8 cellular contexts compared by ENCODE assay signal in the genomic region with DNA sequence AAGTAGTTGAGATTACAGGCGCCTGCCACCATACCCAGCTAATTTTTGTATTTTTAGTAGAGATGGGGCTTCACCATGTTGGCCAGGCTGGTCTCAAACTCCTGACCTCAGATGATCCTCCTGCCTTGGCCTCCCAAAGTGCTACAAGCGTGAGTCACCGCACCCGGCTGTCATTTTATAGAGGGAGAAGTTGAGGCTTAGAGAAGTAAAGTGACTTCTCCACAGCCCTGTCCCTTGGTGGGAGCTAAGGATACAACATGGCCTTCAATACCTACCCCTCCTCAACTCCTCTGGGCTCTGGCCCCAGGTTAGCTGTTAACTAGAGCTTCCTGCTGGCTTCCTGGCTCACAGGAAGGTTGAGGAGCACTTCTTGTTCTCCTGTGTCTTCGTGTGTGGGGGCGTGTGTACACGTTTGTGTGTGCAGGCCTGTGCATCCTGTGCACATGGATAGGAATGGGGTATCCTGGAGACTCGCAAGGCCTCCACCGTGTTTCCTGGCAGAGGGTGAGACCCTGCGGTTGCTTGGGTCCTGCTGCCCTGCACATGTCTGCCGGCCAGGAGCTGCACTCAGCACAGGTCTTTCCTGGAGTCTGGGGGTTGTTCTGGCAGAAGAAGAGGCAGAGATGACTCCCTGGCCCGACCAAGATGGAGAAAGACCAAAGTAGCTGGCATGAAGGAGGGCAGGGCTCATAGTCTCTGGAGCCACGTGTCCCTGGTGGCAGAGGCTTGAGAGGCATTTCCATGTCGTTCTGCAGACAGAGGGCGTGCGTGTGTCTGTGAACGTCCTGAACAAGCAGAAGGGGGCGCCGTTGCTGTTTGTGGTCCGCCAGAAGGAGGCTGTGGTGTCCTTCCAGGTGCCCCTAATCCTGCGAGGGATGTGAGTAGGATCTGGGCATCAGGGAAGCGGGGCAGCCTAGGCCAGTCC. TPM values are rescaled to one million over a fixed set of nuclear protein-coding genes. Genes with fewer than 3 reads are reported as not detected.
DNase-seq lines count a peak whose midpoint lies in the region; ATAC-seq and TF ChIP-seq lines count a peak whose summit lies in the region.

No MANE protein-coding gene starts in this region.

- no peak overlapping the region for H2BK5ac ChIP-seq in trophoblast cell (ENCODE audit: low read depth, low read length, poor library complexity)

- H3K4me1 Mint-ChIP-seq in CD4-positive, CD25-positive, alpha-beta regulatory T cell: peaks cover 13 to 39% (median 25%) of the 10 kb centered on the region in 4 donors
- peaks cover 30% of the 10 kb centered on the region for H3K4me1 Mint-ChIP-seq in activated naive CD4-positive, alpha-beta T cell treated with anti-CD3 and anti-CD28 coated beads, Interleukin-2, amount 10 ng/mL, durations not matched to agents 7 days and 5 days

- intact Hi-C loops in head of caudate nucleus (cut with DNase I): loop anchor here (2.0 kb wide), 1 partner anchor 46 kb away; no protein-coding TSS in a partner anchor
- intact Hi-C loops in uterus (cut with DNase I; ENCODE audit: low total_unique reads): loop anchor here (5.0 kb wide), 1 partner anchor 46 kb away; no protein-coding TSS in a partner anchor

- no peak overlapping the region for H3K27ac ChIP-seq in CD4-positive, CD25-positive, alpha-beta regulatory T cell (ENCODE audit: insufficient read depth, low read length, poor library complexity, severe bottlenecking)
- peak overlapping the region in 2 of 4 donors; percentile 19 to 38 for H3K27ac ChIP-seq in Peyer's patch
- no peak overlapping the region for H3K27ac ChIP-seq in trophoblast cell (ENCODE audit: low read depth, low read length)
- H3K27ac ChIP-seq in uterus: peak overlapping the region; percentile 17 to 42

- H4K91ac ChIP-seq in trophoblast cell (ENCODE audit: low read depth, low read length): no peak overlapping the region

- DNase-seq in CD4-positive, CD25-positive, alpha-beta regulatory T cell: peak; percentile 38 to 81 (median 49)
- DNase-seq in H4 (ENCODE audit: low spot score) (peak; percentile 48), Peyer's patch (peak; percentile 83 to 90 (median 83)), head of caudate nucleus (peak; percentile 67 to 93 (median 84)), trophoblast cell (peak in 1 of 2 donors; percentile 56), uterus (peak; percentile 73 to 85)
- DNase-seq in activated naive CD4-positive, alpha-beta T cell treated with anti-CD3 and anti-CD28 coated beads, Interleukin-2, amount 10 ng/mL, durations not matched to agents 7 days and 5 days: peak; percentile 79

- H3K27me3 Mint-ChIP-seq in CD4-positive, CD25-positive, alpha-beta regulatory T cell: no peaks in the 10 kb centered on the region
- no peaks in the 10 kb centered on the region for H3K27me3 Mint-ChIP-seq in activated naive CD4-positive, alpha-beta T cell treated with anti-CD3 and anti-CD28 coated beads, Interleukin-2, amount 10 ng/mL, durations not matched to agents 7 days and 5 days

- no peak overlapping the region for H3K4me2 ChIP-seq in trophoblast cell (ENCODE audit: low read length)

- no peak overlapping the region for H4K8ac ChIP-seq in trophoblast cell (ENCODE audit: low read depth, low read length)

- H3K9me3 Mint-ChIP-seq in CD4-positive, CD25-positive, alpha-beta regulatory T cell: no peaks in the 10 kb centered on the region
- no peaks in the 10 kb centered on the region for H3K9me3 Mint-ChIP-seq in activated naive CD4-positive, alpha-beta T cell treated with anti-CD3 and anti-CD28 coated beads, Interleukin-2, amount 10 ng/mL, durations not matched to agents 7 days and 5 days

- CTCF ChIA-PET in activated naive CD4-positive, alpha-beta T cell treated with anti-CD3 and anti-CD28 coated beads, Interleukin-2, amount 10 ng/mL, durations not matched to agents 7 days and 5 days (lab: Charles Lee): interaction anchor here (0.6 to 6.1 kb wide), 21 partner anchors 9 to 1748 kb away, joined by 3 to 111 read pairs (median 4); a partner anchor contains a TSS

- no peak overlapping the region for H3K23ac ChIP-seq in trophoblast cell (ENCODE audit: low read length)

- H3K36me3 Mint-ChIP-seq in CD4-positive, CD25-positive, alpha-beta regulatory T cell: peaks cover 9% of the 10 kb centered on the region
- peaks cover 2% of the 10 kb centered on the region for H3K36me3 Mint-ChIP-seq in activated naive CD4-positive, alpha-beta T cell treated with anti-CD3 and anti-CD28 coated beads, Interleukin-2, amount 10 ng/mL, durations not matched to agents 7 days and 5 days

- no peak overlapping the region for H3K9ac ChIP-seq in trophoblast cell (ENCODE audit: low read length)

- H2AFZ ChIP-seq in trophoblast cell (ENCODE audit: insufficient read depth, low read length, poor library complexity): no peak overlapping the region

- peaks cover 10% of the 10 kb centered on the region for H3K36me3 ChIP-seq in CD4-positive, CD25-positive, alpha-beta regulatory T cell (ENCODE audit: control insufficient read depth, insufficient read depth, low read length)
- H3K36me3 ChIP-seq in Peyer's patch (peaks cover 0 to 34% (median 0%) of the 10 kb centered on the region in 3 donors), trophoblast cell (ENCODE audit: control insufficient read depth in 1 of 2, insufficient read depth in 2 of 2, low read length in 2 of 2) (peaks cover 12 to 19% of the 10 kb centered on the region in 2 experiments), uterus (no peaks in the 10 kb centered on the region)

- no peak overlapping the region for H3K4ac ChIP-seq in trophoblast cell (ENCODE audit: low read depth, low read length)

- no peak overlapping the region for H3K14ac ChIP-seq in trophoblast cell (ENCODE audit: low read length)

- TF ChIP-seq POLR2A in Peyer's patch (IDR thresholded peaks at IDR 0.05): no peak
- TF ChIP-seq POLR2A in uterus (IDR thresholded peaks at IDR 0.05): no peak

- H2BK120ac ChIP-seq in trophoblast cell (ENCODE audit: insufficient read depth, low read length, poor library complexity): no peak overlapping the region

- no peaks in the 10 kb centered on the region for H3K9me3 ChIP-seq in CD4-positive, CD25-positive, alpha-beta regulatory T cell (ENCODE audit: control insufficient read depth in 2 of 2, low read length in 2 of 2)
- H3K9me3 ChIP-seq in Peyer's patch (no peaks in the 10 kb centered on the region), trophoblast cell (ENCODE audit: insufficient read depth, low read depth, low read length) (peaks cover 2% of the 10 kb centered on the region), uterus (no peaks in the 10 kb centered on the region)

- no peak overlapping the region for H2BK12ac ChIP-seq in trophoblast cell (ENCODE audit: low read length)

- H3K18ac ChIP-seq in trophoblast cell (ENCODE audit: low read length): peak overlapping the region; percentile 80

- no peak overlapping the region for H4K12ac ChIP-seq in trophoblast cell (ENCODE audit: low read depth, low read length)

- peaks cover 27% of the 10 kb centered on the region for H3K4me1 ChIP-seq in CD4-positive, CD25-positive, alpha-beta regulatory T cell (ENCODE audit: control insufficient read depth, insufficient read depth, low read length, poor library complexity, severe bottlenecking)
- H3K4me1 ChIP-seq in Peyer's patch (peaks cover 4 to 33% (median 9%) of the 10 kb centered on the region in 4 donors), trophoblast cell (ENCODE audit: control insufficient read depth in 1 of 2, insufficient read depth in 2 of 2, low read length in 2 of 2) (peaks cover 9 to 12% of the 10 kb centered on the region in 2 experiments), uterus (peaks cover 5 to 10% of the 10 kb centered on the region in 2 donors)

- peak overlapping the region; percentile 0 for H3K4me3 ChIP-seq in CD4-positive, CD25-positive, alpha-beta regulatory T cell (ENCODE audit: low read depth, low read length)
- H3K4me3 ChIP-seq in Peyer's patch (peak overlapping the region in 2 of 4 donors; percentile 2 to 95), trophoblast cell (ENCODE audit: low read depth, low read length) (no peak overlapping the region), uterus (peak overlapping the region in 1 of 2 donors; percentile 23)

- H3K79me2 ChIP-seq in trophoblast cell (ENCODE audit: control insufficient read depth, insufficient read depth, low read length, poor library complexity): peaks cover 4% of the 10 kb centered on the region

- H3K79me1 ChIP-seq in trophoblast cell (ENCODE audit: low read length): peaks cover 8% of the 10 kb centered on the region

- TF ChIP-seq CTCF in Peyer's patch (IDR thresholded peaks at IDR 0.05) (peak; percentile 30 to 92 (median 78)), uterus (IDR thresholded peaks at IDR 0.05) (peak; percentile 58 to 81 (median 72))

- peak overlapping the region in 2 of 3 donors; percentile 96 to 97 for H3K27ac Mint-ChIP-seq in CD4-positive, CD25-positive, alpha-beta regulatory T cell
- peak overlapping the region; percentile 87 for H3K27ac Mint-ChIP-seq in activated naive CD4-positive, alpha-beta T cell treated with anti-CD3 and anti-CD28 coated beads, Interleukin-2, amount 10 ng/mL, durations not matched to agents 7 days and 5 days

- peak; percentile 25 to 40 for ATAC-seq in CD4-positive, CD25-positive, alpha-beta regulatory T cell (ENCODE audit: low read depth in 2 of 2)
- no peak for ATAC-seq in HG03520 (IDR thresholded peaks at IDR 0.05; ENCODE audit: unreplicated experiment)

- H3K27me3 ChIP-seq in CD4-positive, CD25-positive, alpha-beta regulatory T cell (ENCODE audit: control insufficient read depth, insufficient read depth, low read length): no peaks in the 10 kb centered on the region
- no peaks in the 10 kb centered on the region for H3K27me3 ChIP-seq in Peyer's patch
- no peaks in the 10 kb centered on the region for H3K27me3 ChIP-seq in trophoblast cell (ENCODE audit: insufficient read depth, low read length)
- no peaks in the 10 kb centered on the region for H3K27me3 ChIP-seq in uterus

- WGBS in trophoblast cell (ENCODE audit: extremely low coverage, insufficient coverage, insufficient read length): no CpG with 5 or more reads among the region's 22 CpGs

- peak overlapping the region; percentile 96 to 98 (median 96) for H3K4me3 Mint-ChIP-seq in CD4-positive, CD25-positive, alpha-beta regulatory T cell
- H3K4me3 Mint-ChIP-seq in activated naive CD4-positive, alpha-beta T cell treated with anti-CD3 and anti-CD28 coated beads, Interleukin-2, amount 10 ng/mL, durations not matched to agents 7 days and 5 days: peak overlapping the region; percentile 93

- H2AK5ac ChIP-seq in trophoblast cell (ENCODE audit: low read length): peak overlapping the region; percentile 30

RNA-seq across cellular contexts. Expression of a gene that starts 2.4 kb away (rescaled TPM):
- total RNA-seq in CD4-positive, CD25-positive, alpha-beta regulatory T cell: 129 TPM
- 1 to 10 TPM; 2.5 to 5.9 (median 4.6) TPM for polyA plus RNA-seq in CD4-positive, CD25-positive, alpha-beta regulatory T cell
- total RNA-seq in H4 (2014; rRNA removed; shearing (Covaris generic)): 10.8 and 13.5 TPM in 2 replicates
- total RNA-seq in Peyer's patch (100 to 1,000 TPM in 3 of 4 donors, 10 to 100 TPM in 1; 69.3 to 201 (median 162) TPM), uterus (10 to 100 TPM in 3 of 4 donors, 1 to 10 TPM in 1; 6.4 to 91.3 (median 28.7) TPM)
- 23.4 and 25.7 TPM in 2 replicates for polyA plus RNA-seq in trophoblast cell (2013)

RNA-seq across cellular contexts. Expression of a gene that starts 18.2 kb away (rescaled TPM):
- total RNA-seq in CD4-positive, CD25-positive, alpha-beta regulatory T cell: 11.7 TPM
- polyA plus RNA-seq in CD4-positive, CD25-positive, alpha-beta regulatory T cell: 1 to 10 TPM in 1 of 4 donors, under 1 TPM in 3; 0.25 to 1.3 (median 0.64) TPM
- 20.8 and 36.0 TPM in 2 replicates for total RNA-seq in H4 (2014; rRNA removed; shearing (Covaris generic))
- total RNA-seq in Peyer's patch (100 to 1,000 TPM; 110 to 361 (median 254) TPM), uterus (1,000 to 10,000 TPM; 1,588 to 9,854 (median 3,936) TPM)
- 876 and 888 TPM in 2 replicates for polyA plus RNA-seq in trophoblast cell (2013)

RNA-seq across cellular contexts. Expression of a gene that starts 36.8 kb away (rescaled TPM):
- total RNA-seq in CD4-positive, CD25-positive, alpha-beta regulatory T cell: 43.3 TPM
- 10 to 100 TPM; 15.0 to 24.1 (median 16.9) TPM for polyA plus RNA-seq in CD4-positive, CD25-positive, alpha-beta regulatory T cell
- total RNA-seq in H4 (2014; rRNA removed; shearing (Covaris generic)): 103 and 108 TPM in 2 replicates
- total RNA-seq in Peyer's patch (10 to 100 TPM; 45.4 to 96.2 (median 66.9) TPM), uterus (100 to 1,000 TPM in 3 of 4 donors, 10 to 100 TPM in 1; 62.8 to 154 (median 128) TPM)
- polyA plus RNA-seq in trophoblast cell (2013): 59.1 and 59.3 TPM in 2 replicates

RNA-seq across cellular contexts. Expression of a gene that starts 51.0 kb away (rescaled TPM):
- total RNA-seq in CD4-positive, CD25-positive, alpha-beta regulatory T cell: 478 TPM
- 10 to 100 TPM; 55.0 to 76.1 (median 63.4) TPM for polyA plus RNA-seq in CD4-positive, CD25-positive, alpha-beta regulatory T cell
- total RNA-seq in H4 (2014; rRNA removed; shearing (Covaris generic)): 14.1 and 18.1 TPM in 2 replicates
- 100 to 1,000 TPM; 136 to 244 (median 171) TPM for total RNA-seq in Peyer's patch
- polyA plus RNA-seq in trophoblast cell (2013): 23.8 TPM in 2 replicates
- total RNA-seq in uterus: 10 to 100 TPM; 23.3 to 78.9 (median 35.3) TPM

RNA-seq across cellular contexts. Expression of a gene that starts 51.5 kb away (rescaled TPM):
- 54.6 TPM for total RNA-seq in CD4-positive, CD25-positive, alpha-beta regulatory T cell
- 10 to 100 TPM; 51.0 to 69.6 (median 55.7) TPM for polyA plus RNA-seq in CD4-positive, CD25-positive, alpha-beta regulatory T cell
- 5.3 and 6.7 TPM in 2 replicates for total RNA-seq in H4 (2014; rRNA removed; shearing (Covaris generic))
- total RNA-seq in Peyer's patch (10 to 100 TPM; 10.2 to 32.2 (median 13.4) TPM), uterus (10 to 100 TPM in 2 of 4 donors, 1 to 10 TPM in 2; 4.4 to 38.6 (median 11.4) TPM)
- polyA plus RNA-seq in trophoblast cell (2013): 16.0 and 17.7 TPM in 2 replicates

Comparison
In these comparisons a context has a peak if more than half of its experiments do, and no peak if none do; other contexts are left out.
1. H3K27ac ChIP-seq: peak in uterus (2 of 2); none in CD4-positive, CD25-positive, alpha-beta regulatory T cell (single experiment) and trophoblast cell (single experiment).